Comparison of ENCODE assay signal across 1 cellular context in the genomic region with DNA sequence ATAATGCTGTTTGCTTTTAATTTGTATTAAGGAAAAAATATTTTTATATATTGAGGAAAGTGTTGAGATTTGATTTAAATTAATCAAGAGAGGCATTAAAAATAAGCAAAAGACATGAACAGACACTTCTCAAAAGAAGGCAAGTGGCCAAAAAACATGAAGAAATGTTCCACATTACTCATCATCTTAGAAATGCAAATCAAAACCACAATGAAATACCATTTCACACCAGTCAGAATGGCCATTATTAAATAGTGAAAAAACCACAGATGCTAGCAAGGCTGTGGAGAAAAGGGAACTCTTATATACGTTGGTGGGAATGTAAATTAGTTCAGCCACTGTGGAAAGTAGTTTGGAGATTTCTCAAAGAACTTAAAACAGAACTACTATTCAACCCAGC.
TF ChIP-seq lines count a peak whose summit lies in the region.

No MANE protein-coding gene starts in this region.

TF ChIP-seq in HCT116, 20 proteins besides CTCF, POLR2A, EP300 and RAD21:
- TF ChIP-seq FOSL1 (IDR thresholded peaks at IDR 0.05; ENCODE audit: low read depth): 0 out of 2 replicates have a peak, but pooled peaks have one; percentile 33
- peak; percentile 17; the same call in 1 of the 2 replicates for TF ChIP-seq CBX3 (IDR thresholded peaks at IDR 0.05; ENCODE audit: low read depth)
- TF ChIP-seq CEBPB (IDR thresholded peaks at IDR 0.05; ENCODE audit: low read depth): peak; percentile 64; the same call in 1 of the 2 replicates
- peak; percentile 39; the same call in 1 of the 2 replicates for TF ChIP-seq JUND (IDR thresholded peaks at IDR 0.05)
- no peak for TF ChIP-seq SIN3A (IDR thresholded peaks at IDR 0.05; ENCODE audit: low read depth)
